Comparison of ENCODE assay signal across 17 cellular contexts in the genomic region with DNA sequence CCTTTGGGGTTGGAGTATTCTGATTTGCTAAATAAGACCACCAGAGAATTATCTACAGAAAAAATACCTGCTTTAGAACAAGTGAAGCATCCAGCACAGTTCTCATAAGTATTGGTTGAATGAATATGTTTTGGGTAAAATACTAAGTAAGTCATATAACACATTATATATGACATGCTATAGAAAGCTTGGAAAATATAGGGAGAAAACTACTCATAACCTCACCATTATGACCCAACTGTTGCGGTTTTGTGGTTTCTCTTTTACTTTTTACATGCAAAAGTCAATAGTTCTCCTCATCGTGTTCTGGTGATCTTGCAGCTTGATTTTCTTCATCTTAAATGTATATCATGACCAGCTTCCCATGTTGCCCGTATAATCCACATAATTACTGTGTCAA.
"Had no signal": no experiment of that assay in that cellular context is flagged by ENCODE, and none has a peak within 500 bp of the region (broad histone marks: within the 10 kb centered on the region; RNA-seq: fewer than 3 reads in every experiment).

No MANE protein-coding gene starts in this region.

- H3K4me1 Mint-ChIP-seq: memory B cell had no signal

- H3K9me3 Mint-ChIP-seq: memory B cell; naive thymus-derived CD4-positive, alpha-beta T cell; T-helper 2 cell treated with Interferon-gamma antibody and Interleukin-4, amounts not matched to agents 5 μg/mL and 100 μg/mL, for 36 hours had no signal

- H3K36me3 ChIP-seq: ovary, right lobe of liver had no signal

- H3K36me3 Mint-ChIP-seq: memory B cell; naive thymus-derived CD4-positive, alpha-beta T cell had no signal

- H3K27ac ChIP-seq: ovary, right lobe of liver had no signal

- DNase-seq: activated CD4-positive, alpha-beta T cell treated with anti-CD3 and anti-CD28 coated beads, Interleukin-2, amount 50 U/mL, for 48 hours; activated gamma-delta T cell; aorta; cortex of kidney; effector CD8-positive, alpha-beta T cell; foreskin fibroblast; glutamatergic neuron; hypothalamus; kidney; left ventricle myocardium superior; mucosa of descending colon; naive thymus-derived CD4-positive, alpha-beta T cell; ovary; right lobe of liver had no signal

- H3K27ac Mint-ChIP-seq: memory B cell; naive thymus-derived CD4-positive, alpha-beta T cell; T-helper 2 cell treated with Interferon-gamma antibody and Interleukin-4, amounts not matched to agents 5 μg/mL and 100 μg/mL, for 36 hours had no signal

- H3K4me1 ChIP-seq: right lobe of liver had no signal

- H3K4me3 ChIP-seq: mucosa of descending colon, ovary, right lobe of liver, smooth muscle cell had no signal

- H3K27me3 ChIP-seq: ovary, right lobe of liver had no signal

- H3K9me3 ChIP-seq: mucosa of descending colon, ovary, right lobe of liver had no signal

- ATAC-seq: left ventricle myocardium superior; mucosa of descending colon; naive thymus-derived CD4-positive, alpha-beta T cell; right lobe of liver had no signal

- H3K4me3 Mint-ChIP-seq: memory B cell; T-helper 2 cell treated with Interferon-gamma antibody and Interleukin-4, amounts not matched to agents 5 μg/mL and 100 μg/mL, for 36 hours had no signal
